12 cellular contexts compared by ENCODE assay signal in genomic region chr6:146028835-146029572, GRCh38. TPM values are rescaled to one million over a fixed set of nuclear protein-coding genes. Genes with fewer than 3 reads are reported as not detected.
A peak's percentile ranks its signal among the peaks of the same experiment; 100 is the strongest.
DNase-seq lines count a peak whose midpoint lies in the region; ATAC-seq, FAIRE-seq and TF ChIP-seq lines count a peak whose summit lies in the region.
"Had no signal": no experiment of that assay in that cellular context is flagged by ENCODE, and none has a peak within 500 bp of the region (broad histone marks: within the 10 kb centered on the region; RNA-seq: fewer than 3 reads in every experiment).

Gene GRM1 (plus strand): TSS chr6:146029062. CDS start chr6:146029518, 456 bp downstream.

- BruUV-seq in endothelial cell of umbilical vein (replicated peaks; lab: Mats Ljungman, UMichigan) = no TSS peak

- dilution Hi-C loops in endothelial cell of umbilical vein (cut with MboI; ENCODE audit: extremely low pct_ligation_motif_present, low sequenced_read_pairs) = no loop called here

- TF ChIP-seq POLR2A in endothelial cell of umbilical vein (IDR thresholded peaks at IDR 0.05; ENCODE audit: low read depth, low read length) = no peak

- no peak for DNase-seq in AG04449 (ENCODE audit: low read depth, low spot score)
- DNase-seq in endothelial cell of umbilical vein (ENCODE audit: low read depth, low spot score) = no peak
- no peak for DNase-seq in nephron progenitor cell
- no peak for DNase-seq in CD1c-positive myeloid dendritic cell (ENCODE audit: extremely low spot score)
- no peak for DNase-seq in NCI-H1105 treated with DMSO at 0.1 percent for 48 hours (lab: John Stamatoyannopoulos, UW)

- no peak within 1 kb of the TSS for H2AFZ ChIP-seq in endothelial cell of umbilical vein (ENCODE audit: low read depth, low read length)

- H3K4me2 ChIP-seq in endothelial cell of umbilical vein (ENCODE audit: insufficient read depth, low read length) = peak within 1 kb of the TSS; percentile 76

- intact Hi-C loops in endothelial cell of umbilical vein (cut with micrococcal nuclease) = loop anchor here (2.0 kb wide), 1 partner anchor 64 kb away; the partner anchor contains the start of gene SHPRH

- no peak within 1 kb of the TSS for H3K27ac ChIP-seq in HUES6 (ENCODE audit: low read depth, low read length)
- no peak within 1 kb of the TSS for H3K27ac ChIP-seq in endothelial cell of umbilical vein (ENCODE audit: insufficient read depth, low read depth, low read length)
- H3K27ac ChIP-seq: body of pancreas, esophagus muscularis mucosa had no signal

- H3K4me1 Mint-ChIP-seq in nephron progenitor cell = no peaks in the 10 kb centered on the region

- H3K9ac ChIP-seq in HUES6 (ENCODE audit: low read length) (no peak within 1 kb of the TSS), endothelial cell of umbilical vein (replicated peaks; ENCODE audit: extremely low read depth, insufficient read depth, low read length) (no peak within 1 kb of the TSS)

- CTCF ChIA-PET in AG04449 (lab: Yijun Ruan, JAX) (no interaction called here), endothelial cell of umbilical vein (lab: Charles Lee) (interaction anchor here (1.0 to 2.1 kb wide), 3 partner anchors 13 to 672 kb away, joined by 3 to 8 read pairs (median 3); no protein-coding TSS in a partner anchor)

- no peak for FAIRE-seq in endothelial cell of umbilical vein (lab: Jason Lieb, UNC)
- FAIRE-seq: G401.6 had no signal

- H3K27ac Mint-ChIP-seq in nephron progenitor cell = no peak within 1 kb of the TSS

- H3K4me3 ChIP-seq in AG04449 (ENCODE audit: low read depth, low read length) (peak within 1 kb of the TSS; percentile 8; the same call in 1 of the 2 replicates), HUES6 (ENCODE audit: low read depth, low read length) (peak within 1 kb of the TSS; percentile 81), endothelial cell of umbilical vein (replicated peaks in 1 of 3; ENCODE audit: insufficient read depth in 1 of 3, low read depth in 1 of 3, low read length in 3 of 3) (no peak within 1 kb of the TSS)
- H3K4me3 ChIP-seq: body of pancreas had no signal

- H3K9me3 Mint-ChIP-seq in nephron progenitor cell = no peaks in the 10 kb centered on the region

- H3K9me3 ChIP-seq in HUES6 (ENCODE audit: control insufficient read depth, insufficient read depth, low read depth, low read length) (no peaks in the 10 kb centered on the region), endothelial cell of umbilical vein (replicated peaks; ENCODE audit: control insufficient read depth, insufficient read depth, low read length) (no peaks in the 10 kb centered on the region)
- H3K9me3 ChIP-seq: body of pancreas, esophagus muscularis mucosa had no signal

- no peak for ATAC-seq in HG03469 (IDR thresholded peaks at IDR 0.05; ENCODE audit: unreplicated experiment)
- ATAC-seq in GM21717 (IDR thresholded peaks at IDR 0.05; ENCODE audit: unreplicated experiment) = no peak
- ATAC-seq: activated CD4-positive, CD25-positive, alpha-beta regulatory T cell treated with anti-CD3 and anti-CD28 coated beads, Interleukin-2, amount 50 U/mL, for 24 hours had no signal

- H3K36me3 Mint-ChIP-seq in nephron progenitor cell (ENCODE audit: low read depth) = no peaks in the 10 kb centered on the region

- no peaks in the 10 kb centered on the region for H3K9me1 ChIP-seq in endothelial cell of umbilical vein (replicated peaks; ENCODE audit: control insufficient read depth, extremely low read depth, insufficient read depth, low read length)

- peaks cover 72% of the 10 kb centered on the region for H3K27me3 Mint-ChIP-seq in nephron progenitor cell (ENCODE audit: low read depth, poor library complexity)

- TF ChIP-seq CTCF in AG04449 (IDR thresholded peaks at IDR 0.05; ENCODE audit: insufficient read depth, low read length, missing control alignments) (no peak), endothelial cell of umbilical vein (IDR thresholded peaks at IDR 0.05; ENCODE audit: extremely low read depth in 1 of 2, insufficient read depth in 1 of 2, low read depth in 1 of 2, low read length in 2 of 2) (no peak), nephron progenitor cell (IDR thresholded peaks at IDR 0.05) (no peak)

- peak within 1 kb of the TSS; percentile 38 for H3K4me3 Mint-ChIP-seq in nephron progenitor cell

- H3K4me1 ChIP-seq in HUES6 (ENCODE audit: control insufficient read depth, insufficient read depth, low read length) (0 out of 2 replicates have a peak, but pooled peaks cover 3% of the 10 kb centered on the region), endothelial cell of umbilical vein (ENCODE audit: control insufficient read depth, extremely low read depth, insufficient read depth, low read length) (no peaks in the 10 kb centered on the region)
- H3K4me1 ChIP-seq: body of pancreas had no signal

- no peaks in the 10 kb centered on the region for H4K20me1 ChIP-seq in endothelial cell of umbilical vein (replicated peaks; ENCODE audit: control insufficient read depth, extremely low read depth, insufficient read depth, low read length)

- peaks cover 66% of the 10 kb centered on the region for H3K27me3 ChIP-seq in HUES6 (ENCODE audit: control insufficient read depth, insufficient read depth, low read length)
- peaks cover 19 to 20% of the 10 kb centered on the region in 2 experiments for H3K27me3 ChIP-seq in endothelial cell of umbilical vein (ENCODE audit: control insufficient read depth in 2 of 2, insufficient read depth in 2 of 2, low read length in 2 of 2)

- POLR2A ChIA-PET in AG04449 (lab: Yijun Ruan, JAX) (no interaction called here), endothelial cell of umbilical vein (lab: Charles Lee) (no interaction called here)

- H3K36me3 ChIP-seq in HUES6 (ENCODE audit: control insufficient read depth, insufficient read depth, low read length) (no peaks in the 10 kb centered on the region), endothelial cell of umbilical vein (ENCODE audit: control insufficient read depth in 2 of 2, extremely low read depth in 1 of 2, insufficient read depth in 2 of 2, low read length in 2 of 2) (no peaks in the 10 kb centered on the region)
- H3K36me3 ChIP-seq: esophagus muscularis mucosa had no signal

- H3K79me2 ChIP-seq in endothelial cell of umbilical vein (ENCODE audit: control insufficient read depth, insufficient read depth, low read length) = no peaks in the 10 kb centered on the region

TF ChIP-seq in endothelial cell of umbilical vein, 7 proteins besides CTCF, POLR2A, EP300 and RAD21:
- peak; percentile 67 for TF ChIP-seq EZH2 (IDR thresholded peaks at IDR 0.05; ENCODE audit: borderline replicate concordance, low read depth, low read length, severe bottlenecking)
- TF ChIP-seq POLR2AphosphoS5 (IDR thresholded peaks at IDR 0.05; ENCODE audit: insufficient read depth, low read depth, low read length) = no peak

RNA-seq across cellular contexts. Expression of gene GRM1, which starts in this region (rescaled TPM):
- total RNA-seq in endothelial cell of umbilical vein = not detected in 2 replicates
- polyA plus RNA-seq in endothelial cell of umbilical vein = 0.03 and 0.07 TPM in 2 replicates
- polyA plus RNA-seq in endothelial cell of umbilical vein (2011; cell fraction: cytosol; rRNA removed) = 0.01 and 0.03 TPM in 2 replicates
- 0.05 and 0.10 TPM in 2 replicates for polyA plus RNA-seq in endothelial cell of umbilical vein (2011; cell fraction: nucleus; rRNA removed)
- 0.04 and 0.08 TPM in 2 replicates for polyA plus RNA-seq in endothelial cell of umbilical vein (2012)
- polyA minus RNA-seq in endothelial cell of umbilical vein = 0.41 TPM in 1 of 2 replicates, not detected in the other
- not detected for polyA minus RNA-seq in endothelial cell of umbilical vein (2011; cell fraction: cytosol; rRNA and poly(A)+ RNA removed)
- 0.05 and 0.24 TPM in 2 replicates for polyA minus RNA-seq in endothelial cell of umbilical vein (2011; cell fraction: nucleus; rRNA and poly(A)+ RNA removed)

Comparison
In these comparisons a context has a peak if more than half of its experiments do, and no peak if none do; other contexts are left out.
1. H3K4me3 ChIP-seq: peak in AG04449 (single experiment) and HUES6 (single experiment); none in endothelial cell of umbilical vein (0 of 3).